ENCODE assay signal across 22 cellular contexts in genomic region chr9:120443976-120444375, GRCh38.
"Had no signal": no experiment of that assay in that cellular context is flagged by ENCODE, and none has a peak within 500 bp of the region (broad histone marks: within the 10 kb centered on the region; RNA-seq: fewer than 3 reads in every experiment).

No MANE protein-coding gene starts in this region.

- H2AFZ ChIP-seq: neural progenitor cell, parathyroid adenoma had no signal

- H3K4me3 Mint-ChIP-seq: natural killer cell treated with Interleukin-12 subunit alpha and Interleukin-12 subunit beta and Interleukin-15 and Interleukin-18, amount 100 ng/mL, for 72 hours; neural progenitor cell; stimulated activated naive B cell treated with anti-CD40 and anti-IgM and Interleukin-4, amounts not matched to agents 10 μg/mL and 1 μg/mL and 100 μg/mL, for 72 hours; stimulated activated naive CD8-positive, alpha-beta T cell treated with anti-CD3 and anti-CD28 coated beads, Interleukin-15, amount 100 ng/mL, for 72 hours had no signal

- H3K9me3 Mint-ChIP-seq: neural progenitor cell; stimulated activated naive CD8-positive, alpha-beta T cell treated with anti-CD3 and anti-CD28 coated beads, Interleukin-15, amount 100 ng/mL, for 72 hours had no signal

- H3K4me3 ChIP-seq: colonic mucosa, heart left ventricle, mucosa of descending colon, neural progenitor cell, psoas muscle, right lobe of liver had no signal

- H3K4me1 Mint-ChIP-seq: neural progenitor cell had no signal

- H3K36me3 ChIP-seq: colonic mucosa, neural progenitor cell had no signal

- H3K4me2 ChIP-seq: neural progenitor cell had no signal

- H3K27ac Mint-ChIP-seq: natural killer cell treated with Interleukin-12 subunit alpha and Interleukin-12 subunit beta and Interleukin-15 and Interleukin-18, amount 100 ng/mL, for 72 hours; neural progenitor cell; stimulated activated naive B cell treated with anti-CD40 and anti-IgM and Interleukin-4, amounts not matched to agents 10 μg/mL and 1 μg/mL and 100 μg/mL, for 72 hours had no signal

- H3K27ac ChIP-seq: colonic mucosa, heart left ventricle, neural progenitor cell, parathyroid adenoma, psoas muscle, right lobe of liver had no signal

- ATAC-seq: heart left ventricle; left colon; left ventricle myocardium superior; mucosa of descending colon; natural killer cell treated with Interleukin-12 subunit alpha and Interleukin-12 subunit beta and Interleukin-15 and Interleukin-18, amount 100 ng/mL, for 72 hours; psoas muscle; right lobe of liver; stimulated activated naive B cell treated with anti-CD40 and anti-IgM and Interleukin-4, amounts not matched to agents 10 μg/mL and 1 μg/mL and 100 μg/mL, for 72 hours; stimulated activated naive CD8-positive, alpha-beta T cell treated with anti-CD3 and anti-CD28 coated beads, Interleukin-15, amount 100 ng/mL, for 72 hours had no signal

- H3K9me3 ChIP-seq: colonic mucosa, heart left ventricle, mucosa of descending colon, psoas muscle, right lobe of liver had no signal

- H3K79me2 ChIP-seq: parathyroid adenoma had no signal

- H3K4me1 ChIP-seq: colonic mucosa, neural progenitor cell, parathyroid adenoma, right lobe of liver had no signal

- DNase-seq: cerebellar nuclear complex; colonic mucosa; dermis blood vessel endothelial cell; erythroblast; heart left ventricle; hippocampal formation; left colon; left ventricle myocardium superior; mucosa of descending colon; nucleus accumbens; psoas muscle; retina; right lobe of liver; stimulated activated CD4-positive, alpha-beta T cell treated with anti-CD3 and anti-CD28 coated beads, Interleukin-2, amount 100 ng/mL, for 24 hours; stimulated activated CD4-positive, alpha-beta T cell treated with anti-CD3 and anti-CD28 coated beads, Interleukin-4, amount 100 ng/mL, for 4 hours; stimulated activated naive B cell treated with anti-CD40 and anti-IgM and Interleukin-4, amounts not matched to agents 10 μg/mL and 1 μg/mL and 100 μg/mL, for 72 hours; stimulated activated naive CD8-positive, alpha-beta T cell treated with anti-CD3 and anti-CD28 coated beads, Interleukin-15, amount 100 ng/mL, for 72 hours; substantia nigra; trophoblast cell had no signal

- H3K27me3 Mint-ChIP-seq: natural killer cell treated with Interleukin-12 subunit alpha and Interleukin-12 subunit beta and Interleukin-15 and Interleukin-18, amount 100 ng/mL, for 72 hours; stimulated activated naive B cell treated with anti-CD40 and anti-IgM and Interleukin-4, amounts not matched to agents 10 μg/mL and 1 μg/mL and 100 μg/mL, for 72 hours; stimulated activated naive CD8-positive, alpha-beta T cell treated with anti-CD3 and anti-CD28 coated beads, Interleukin-15, amount 100 ng/mL, for 72 hours had no signal

- H3K9ac ChIP-seq: neural progenitor cell, parathyroid adenoma had no signal

- H3K27me3 ChIP-seq: colonic mucosa, heart left ventricle, neural progenitor cell, right lobe of liver had no signal
